1 cellular context compared by ENCODE assay signal in the genomic region with DNA sequence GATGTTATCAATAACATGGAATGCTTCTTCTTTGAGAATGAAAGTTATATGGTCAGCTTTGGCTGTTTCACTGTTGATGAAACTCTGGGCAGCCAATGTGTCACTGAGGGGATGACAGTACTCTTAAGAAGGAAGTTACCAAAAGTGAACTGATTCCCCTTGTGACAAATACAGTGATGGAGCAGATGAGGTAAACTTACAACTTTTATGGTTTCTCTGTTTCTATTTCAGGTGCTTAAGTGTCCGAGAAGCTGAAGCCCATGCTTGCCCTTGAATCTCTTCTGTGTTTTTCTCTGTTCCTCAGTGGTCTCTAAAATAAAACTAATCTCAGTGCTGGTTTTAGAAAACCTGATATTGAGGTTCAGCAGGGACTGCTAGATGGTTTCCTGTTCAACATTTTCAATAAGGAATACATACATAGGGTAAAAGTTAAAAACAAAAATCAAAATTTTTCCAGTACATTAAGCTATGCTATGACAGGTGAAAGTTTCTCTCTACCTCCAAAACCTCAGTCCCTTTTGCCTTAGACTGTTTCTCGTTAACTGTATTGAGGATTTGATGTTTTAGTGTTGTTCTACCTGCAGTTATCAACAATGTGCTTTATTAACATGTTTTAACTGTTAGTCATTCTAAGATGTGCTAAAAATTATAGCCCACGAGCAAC.
TF ChIP-seq lines count a peak whose summit lies in the region.

No MANE protein-coding gene starts in this region.

TF ChIP-seq in GM12878, 131 proteins besides CTCF, POLR2A, EP300 and RAD21 (continued from another document):
- TF ChIP-seq HDAC6 (IDR thresholded peaks at IDR 0.05; ENCODE audit: unreplicated experiment) (no peak), ZBED1 (IDR thresholded peaks at IDR 0.05; ENCODE audit: borderline replicate concordance) (peak; percentile 84), ZZZ3 (IDR thresholded peaks at IDR 0.05; ENCODE audit: control insufficient read depth, insufficient read length, low read depth) (no peak), TCF3 (IDR thresholded peaks at IDR 0.05; ENCODE audit: borderline replicate concordance, insufficient read depth, low read depth, low read length) (no peak), MEF2B (IDR thresholded peaks at IDR 0.05; ENCODE audit: partially characterized antibody, poor library complexity, severe bottlenecking) (peak; percentile 62), KAT2A (conservative IDR thresholded peaks at IDR 0.05; ENCODE audit: control insufficient read depth, low read depth, low read length) (no peak), POU2F2 (IDR thresholded peaks at IDR 0.05; ENCODE audit: borderline replicate concordance, low read depth, low read length) (no peak), FOS (IDR thresholded peaks at IDR 0.05; ENCODE audit: borderline replicate concordance, extremely low read depth, insufficient read length) (no peak), HDGF (IDR thresholded peaks at IDR 0.05) (no peak), CBX5 (IDR thresholded peaks at IDR 0.05; ENCODE audit: low read depth) (peak; percentile 55; the same call in 1 of the 2 replicates), TCF12 (IDR thresholded peaks at IDR 0.05; ENCODE audit: low read depth, low read length) (no peak), WRNIP1 (IDR thresholded peaks at IDR 0.05; ENCODE audit: borderline replicate concordance, low read depth, low read length) (no peak), ATF7 (IDR thresholded peaks at IDR 0.05; ENCODE audit: low read depth) (peak; percentile 48; the same call in 1 of the 2 replicates), MYC (IDR thresholded peaks at IDR 0.05; ENCODE audit: insufficient read depth, insufficient read length, insufficient replicate concordance, low read length, severe bottlenecking) (no peak), RFX5 (IDR thresholded peaks at IDR 0.05; ENCODE audit: low read depth, low read length) (no peak), MTA2 (IDR thresholded peaks at IDR 0.05; ENCODE audit: low read depth) (no peak), PAX5 (IDR thresholded peaks at IDR 0.05; ENCODE audit: borderline replicate concordance, low read depth, low read length) (peak; percentile 61; the same call in 1 of the 2 replicates), ZSCAN29 (IDR thresholded peaks at IDR 0.05) (no peak), NR2C1 (IDR thresholded peaks at IDR 0.05) (no peak), NFXL1 (IDR thresholded peaks at IDR 0.05; ENCODE audit: borderline replicate concordance) (no peak), DPF2 (IDR thresholded peaks at IDR 0.05) (no peak), IRF4 (IDR thresholded peaks at IDR 0.05; ENCODE audit: low read depth, low read length) (peak; percentile 40; the same call in 1 of the 2 replicates), BHLHE40 (IDR thresholded peaks at IDR 0.05; ENCODE audit: borderline replicate concordance in 1 of 2, low read depth in 2 of 2, low read length in 1 of 2) (no peak), SMC3 (IDR thresholded peaks at IDR 0.05; ENCODE audit: borderline replicate concordance, low read length) (no peak), ESRRA (IDR thresholded peaks at IDR 0.05; ENCODE audit: low read length) (no peak), TCF7 (IDR thresholded peaks at IDR 0.05; ENCODE audit: borderline replicate concordance) (no peak), CBX3 (IDR thresholded peaks at IDR 0.05; ENCODE audit: borderline replicate concordance, low read depth) (no peak), CREM (IDR thresholded peaks at IDR 0.05; ENCODE audit: low read depth) (peak; percentile 90), MXI1 (IDR thresholded peaks at IDR 0.05; ENCODE audit: low read depth, low read length) (no peak), YBX1 (IDR thresholded peaks at IDR 0.05) (no peak), CEBPB (IDR thresholded peaks at IDR 0.05; ENCODE audit: borderline replicate concordance in 1 of 2, low read depth in 2 of 2, low read length in 2 of 2) (peak in 1 of 2 experiments; percentile 35; a peak in 1 of 4 replicates), RELA (IDR thresholded peaks at IDR 0.05; ENCODE audit: borderline replicate concordance, partially characterized antibody) (no peak)
- TF ChIP-seq, protein P1, sequence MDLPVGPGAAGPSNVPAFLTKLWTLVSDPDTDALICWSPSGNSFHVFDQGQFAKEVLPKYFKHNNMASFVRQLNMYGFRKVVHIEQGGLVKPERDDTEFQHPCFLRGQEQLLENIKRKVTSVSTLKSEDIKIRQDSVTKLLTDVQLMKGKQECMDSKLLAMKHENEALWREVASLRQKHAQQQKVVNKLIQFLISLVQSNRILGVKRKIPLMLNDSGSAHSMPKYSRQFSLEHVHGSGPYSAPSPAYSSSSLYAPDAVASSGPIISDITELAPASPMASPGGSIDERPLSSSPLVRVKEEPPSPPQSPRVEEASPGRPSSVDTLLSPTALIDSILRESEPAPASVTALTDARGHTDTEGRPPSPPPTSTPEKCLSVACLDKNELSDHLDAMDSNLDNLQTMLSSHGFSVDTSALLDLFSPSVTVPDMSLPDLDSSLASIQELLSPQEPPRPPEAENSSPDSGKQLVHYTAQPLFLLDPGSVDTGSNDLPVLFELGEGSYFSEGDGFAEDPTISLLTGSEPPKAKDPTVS (IDR thresholded peaks at IDR 0.05; ENCODE audit: low read depth, low read length): no peak
- TF ChIP-seq, protein P2, sequence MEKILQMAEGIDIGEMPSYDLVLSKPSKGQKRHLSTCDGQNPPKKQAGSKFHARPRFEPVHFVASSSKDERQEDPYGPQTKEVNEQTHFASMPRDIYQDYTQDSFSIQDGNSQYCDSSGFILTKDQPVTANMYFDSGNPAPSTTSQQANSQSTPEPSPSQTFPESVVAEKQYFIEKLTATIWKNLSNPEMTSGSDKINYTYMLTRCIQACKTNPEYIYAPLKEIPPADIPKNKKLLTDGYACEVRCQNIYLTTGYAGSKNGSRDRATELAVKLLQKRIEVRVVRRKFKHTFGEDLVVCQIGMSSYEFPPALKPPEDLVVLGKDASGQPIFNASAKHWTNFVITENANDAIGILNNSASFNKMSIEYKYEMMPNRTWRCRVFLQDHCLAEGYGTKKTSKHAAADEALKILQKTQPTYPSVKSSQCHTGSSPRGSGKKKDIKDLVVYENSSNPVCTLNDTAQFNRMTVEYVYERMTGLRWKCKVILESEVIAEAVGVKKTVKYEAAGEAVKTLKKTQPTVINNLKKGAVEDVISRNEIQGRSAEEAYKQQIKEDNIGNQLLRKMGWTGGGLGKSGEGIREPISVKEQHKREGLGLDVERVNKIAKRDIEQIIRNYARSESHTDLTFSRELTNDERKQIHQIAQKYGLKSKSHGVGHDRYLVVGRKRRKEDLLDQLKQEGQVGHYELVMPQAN (conservative IDR thresholded peaks at IDR 0.05): no peak
- TF ChIP-seq, protein P3, sequence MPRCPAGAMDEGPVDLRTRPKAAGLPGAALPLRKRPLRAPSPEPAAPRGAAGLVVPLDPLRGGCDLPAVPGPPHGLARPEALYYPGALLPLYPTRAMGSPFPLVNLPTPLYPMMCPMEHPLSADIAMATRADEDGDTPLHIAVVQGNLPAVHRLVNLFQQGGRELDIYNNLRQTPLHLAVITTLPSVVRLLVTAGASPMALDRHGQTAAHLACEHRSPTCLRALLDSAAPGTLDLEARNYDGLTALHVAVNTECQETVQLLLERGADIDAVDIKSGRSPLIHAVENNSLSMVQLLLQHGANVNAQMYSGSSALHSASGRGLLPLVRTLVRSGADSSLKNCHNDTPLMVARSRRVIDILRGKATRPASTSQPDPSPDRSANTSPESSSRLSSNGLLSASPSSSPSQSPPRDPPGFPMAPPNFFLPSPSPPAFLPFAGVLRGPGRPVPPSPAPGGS (IDR thresholded peaks at IDR 0.05; ENCODE audit: borderline replicate concordance, insufficient read depth, low read depth, low read length, poor library complexity, severe bottlenecking): peak; percentile 24
- TF ChIP-seq, protein P4, sequence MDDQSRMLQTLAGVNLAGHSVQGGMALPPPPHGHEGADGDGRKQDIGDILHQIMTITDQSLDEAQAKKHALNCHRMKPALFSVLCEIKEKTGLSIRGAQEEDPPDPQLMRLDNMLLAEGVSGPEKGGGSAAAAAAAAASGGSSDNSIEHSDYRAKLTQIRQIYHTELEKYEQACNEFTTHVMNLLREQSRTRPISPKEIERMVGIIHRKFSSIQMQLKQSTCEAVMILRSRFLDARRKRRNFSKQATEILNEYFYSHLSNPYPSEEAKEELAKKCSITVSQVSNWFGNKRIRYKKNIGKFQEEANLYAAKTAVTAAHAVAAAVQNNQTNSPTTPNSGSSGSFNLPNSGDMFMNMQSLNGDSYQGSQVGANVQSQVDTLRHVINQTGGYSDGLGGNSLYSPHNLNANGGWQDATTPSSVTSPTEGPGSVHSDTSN (IDR thresholded peaks at IDR 0.05; ENCODE audit: insufficient replicate concordance, low read depth, low read length): no peak
- TF ChIP-seq, protein P5, sequence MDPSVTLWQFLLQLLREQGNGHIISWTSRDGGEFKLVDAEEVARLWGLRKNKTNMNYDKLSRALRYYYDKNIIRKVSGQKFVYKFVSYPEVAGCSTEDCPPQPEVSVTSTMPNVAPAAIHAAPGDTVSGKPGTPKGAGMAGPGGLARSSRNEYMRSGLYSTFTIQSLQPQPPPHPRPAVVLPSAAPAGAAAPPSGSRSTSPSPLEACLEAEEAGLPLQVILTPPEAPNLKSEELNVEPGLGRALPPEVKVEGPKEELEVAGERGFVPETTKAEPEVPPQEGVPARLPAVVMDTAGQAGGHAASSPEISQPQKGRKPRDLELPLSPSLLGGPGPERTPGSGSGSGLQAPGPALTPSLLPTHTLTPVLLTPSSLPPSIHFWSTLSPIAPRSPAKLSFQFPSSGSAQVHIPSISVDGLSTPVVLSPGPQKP (IDR thresholded peaks at IDR 0.05; ENCODE audit: low read depth, low read length): no peak
- TF ChIP-seq, protein P6, sequence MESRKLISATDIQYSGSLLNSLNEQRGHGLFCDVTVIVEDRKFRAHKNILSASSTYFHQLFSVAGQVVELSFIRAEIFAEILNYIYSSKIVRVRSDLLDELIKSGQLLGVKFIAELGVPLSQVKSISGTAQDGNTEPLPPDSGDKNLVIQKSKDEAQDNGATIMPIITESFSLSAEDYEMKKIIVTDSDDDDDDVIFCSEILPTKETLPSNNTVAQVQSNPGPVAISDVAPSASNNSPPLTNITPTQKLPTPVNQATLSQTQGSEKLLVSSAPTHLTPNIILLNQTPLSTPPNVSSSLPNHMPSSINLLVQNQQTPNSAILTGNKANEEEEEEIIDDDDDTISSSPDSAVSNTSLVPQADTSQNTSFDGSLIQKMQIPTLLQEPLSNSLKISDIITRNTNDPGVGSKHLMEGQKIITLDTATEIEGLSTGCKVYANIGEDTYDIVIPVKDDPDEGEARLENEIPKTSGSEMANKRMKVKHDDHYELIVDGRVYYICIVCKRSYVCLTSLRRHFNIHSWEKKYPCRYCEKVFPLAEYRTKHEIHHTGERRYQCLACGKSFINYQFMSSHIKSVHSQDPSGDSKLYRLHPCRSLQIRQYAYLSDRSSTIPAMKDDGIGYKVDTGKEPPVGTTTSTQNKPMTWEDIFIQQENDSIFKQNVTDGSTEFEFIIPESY (IDR thresholded peaks at IDR 0.05): no peak
- TF ChIP-seq, protein P7, sequence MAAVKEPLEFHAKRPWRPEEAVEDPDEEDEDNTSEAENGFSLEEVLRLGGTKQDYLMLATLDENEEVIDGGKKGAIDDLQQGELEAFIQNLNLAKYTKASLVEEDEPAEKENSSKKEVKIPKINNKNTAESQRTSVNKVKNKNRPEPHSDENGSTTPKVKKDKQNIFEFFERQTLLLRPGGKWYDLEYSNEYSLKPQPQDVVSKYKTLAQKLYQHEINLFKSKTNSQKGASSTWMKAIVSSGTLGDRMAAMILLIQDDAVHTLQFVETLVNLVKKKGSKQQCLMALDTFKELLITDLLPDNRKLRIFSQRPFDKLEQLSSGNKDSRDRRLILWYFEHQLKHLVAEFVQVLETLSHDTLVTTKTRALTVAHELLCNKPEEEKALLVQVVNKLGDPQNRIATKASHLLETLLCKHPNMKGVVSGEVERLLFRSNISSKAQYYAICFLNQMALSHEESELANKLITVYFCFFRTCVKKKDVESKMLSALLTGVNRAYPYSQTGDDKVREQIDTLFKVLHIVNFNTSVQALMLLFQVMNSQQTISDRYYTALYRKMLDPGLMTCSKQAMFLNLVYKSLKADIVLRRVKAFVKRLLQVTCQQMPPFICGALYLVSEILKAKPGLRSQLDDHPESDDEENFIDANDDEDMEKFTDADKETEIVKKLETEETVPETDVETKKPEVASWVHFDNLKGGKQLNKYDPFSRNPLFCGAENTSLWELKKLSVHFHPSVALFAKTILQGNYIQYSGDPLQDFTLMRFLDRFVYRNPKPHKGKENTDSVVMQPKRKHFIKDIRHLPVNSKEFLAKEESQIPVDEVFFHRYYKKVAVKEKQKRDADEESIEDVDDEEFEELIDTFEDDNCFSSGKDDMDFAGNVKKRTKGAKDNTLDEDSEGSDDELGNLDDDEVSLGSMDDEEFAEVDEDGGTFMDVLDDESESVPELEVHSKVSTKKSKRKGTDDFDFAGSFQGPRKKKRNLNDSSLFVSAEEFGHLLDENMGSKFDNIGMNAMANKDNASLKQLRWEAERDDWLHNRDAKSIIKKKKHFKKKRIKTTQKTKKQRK (IDR thresholded peaks at IDR 0.05; ENCODE audit: low read depth, low read length): no peak
- TF ChIP-seq, protein P8, sequence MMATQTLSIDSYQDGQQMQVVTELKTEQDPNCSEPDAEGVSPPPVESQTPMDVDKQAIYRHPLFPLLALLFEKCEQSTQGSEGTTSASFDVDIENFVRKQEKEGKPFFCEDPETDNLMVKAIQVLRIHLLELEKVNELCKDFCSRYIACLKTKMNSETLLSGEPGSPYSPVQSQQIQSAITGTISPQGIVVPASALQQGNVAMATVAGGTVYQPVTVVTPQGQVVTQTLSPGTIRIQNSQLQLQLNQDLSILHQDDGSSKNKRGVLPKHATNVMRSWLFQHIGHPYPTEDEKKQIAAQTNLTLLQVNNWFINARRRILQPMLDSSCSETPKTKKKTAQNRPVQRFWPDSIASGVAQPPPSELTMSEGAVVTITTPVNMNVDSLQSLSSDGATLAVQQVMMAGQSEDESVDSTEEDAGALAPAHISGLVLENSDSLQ (IDR thresholded peaks at IDR 0.05): no peak
